17 cellular contexts compared by ENCODE assay signal in genomic region chr3:197883541-197883940, GRCh38.
DNase-seq lines count a peak whose midpoint lies in the region; ATAC-seq and TF ChIP-seq lines count a peak whose summit lies in the region.
"Had no signal": no experiment of that assay in that cellular context is flagged by ENCODE, and none has a peak within 500 bp of the region (broad histone marks: within the 10 kb centered on the region; RNA-seq: fewer than 3 reads in every experiment).

No MANE protein-coding gene starts in this region.

- H3K4me3 ChIP-seq in A673 (ENCODE audit: low read depth, low read length, poor library complexity, severe bottlenecking), result no peak overlapping the region
- no peak overlapping the region for H3K4me3 ChIP-seq in GM23338
- peak overlapping the region in 2 of 59 donors; percentile 3 to 35 for H3K4me3 ChIP-seq in dorsolateral prefrontal cortex
- no peak overlapping the region for H3K4me3 ChIP-seq in naive thymus-derived CD4-positive, alpha-beta T cell (ENCODE audit: low read length)
- H3K4me3 ChIP-seq in testis, result no peak overlapping the region
- H3K4me3 ChIP-seq: PC-9 had no signal

- 70 to 71% methylated on average over 5 of the region's 5 CpGs for WGBS in testis, 2 donors

- CTCF ChIA-PET in A673 (lab: Charles Lee), result no interaction called here
- CTCF ChIA-PET in naive thymus-derived CD4-positive, alpha-beta T cell (lab: Charles Lee), result no interaction called here
- CTCF ChIA-PET in MCF 10A (lab: Yijun Ruan, JAX), result no interaction called here

- POLR2A ChIA-PET in A673 (lab: Charles Lee; ENCODE audit: low non-redundant PET), result no interaction called here
- POLR2A ChIA-PET in naive thymus-derived CD4-positive, alpha-beta T cell (lab: Charles Lee), result no interaction called here
- POLR2A ChIA-PET in MCF 10A (lab: Yijun Ruan, JAX), result interaction anchor here (0.7 kb wide), 1 partner anchor 27 kb away, joined by 3 read pairs; no protein-coding TSS in a partner anchor

- H3K9me3 ChIP-seq in A673 (ENCODE audit: low read depth, low read length, poor library complexity, severe bottlenecking), result no peaks in the 10 kb centered on the region
- H3K9me3 ChIP-seq in naive thymus-derived CD4-positive, alpha-beta T cell (ENCODE audit: control insufficient read depth in 2 of 3, low read length in 3 of 3), result no peaks in the 10 kb centered on the region
- no peaks in the 10 kb centered on the region for H3K9me3 ChIP-seq in testis

- H3K36me3 Mint-ChIP-seq in GM23338 (ENCODE audit: low read depth) (peaks cover 39% of the 10 kb centered on the region), naive B cell (peaks cover 20 to 21% of the 10 kb centered on the region in 2 donors), MCF 10A (ENCODE audit: insufficient read depth, unreplicated experiment) (peaks cover 39% of the 10 kb centered on the region)
- H3K36me3 Mint-ChIP-seq in naive thymus-derived CD4-positive, alpha-beta T cell, result peaks cover 17 to 48% (median 19%) of the 10 kb centered on the region in 5 donors

- no peaks in the 10 kb centered on the region for H3K79me2 ChIP-seq in GM23338 (replicated peaks; ENCODE audit: insufficient read depth)

- DNase-seq in A673 (ENCODE audit: low spot score) (no peak), GM23338 (ENCODE audit: low spot score) (no peak), dorsolateral prefrontal cortex (no peak), naive B cell (no peak), testis (no peak), MCF 10A (ENCODE audit: unreplicated experiment) (no peak), NCI-H226 (no peak)
- DNase-seq in naive thymus-derived CD4-positive, alpha-beta T cell, result no peak
- DNase-seq: ACHN; CD8-positive, alpha-beta memory T cell; GOT3; HFFc6; NCI-H1048; NCI-H1694; NCI-H774; PC-9 had no signal

- ATAC-seq in GM23338 (no peak), naive B cell (ENCODE audit: low read depth in 2 of 2) (no peak)
- no peak for ATAC-seq in naive thymus-derived CD4-positive, alpha-beta T cell

- H3K27ac Mint-ChIP-seq in GM23338 (peak overlapping the region; percentile 65; the same call in 1 of the 2 replicates), naive B cell (peak overlapping the region in 4 of 6 donors; percentile 5 to 44 (median 22)), MCF 10A (ENCODE audit: low read depth, unreplicated experiment) (no peak overlapping the region)
- peak overlapping the region in 4 of 9 donors; percentile 3 to 26 (median 20) for H3K27ac Mint-ChIP-seq in naive thymus-derived CD4-positive, alpha-beta T cell
- H3K27ac Mint-ChIP-seq: HFFc6 had no signal

- BruUV-seq in A673 (replicated peaks; lab: Mats Ljungman, UMichigan) (no TSS peak), MCF 10A (replicated peaks; lab: Mats Ljungman, UMichigan) (no TSS peak)

- H3K4me1 Mint-ChIP-seq in GM23338, result peaks cover 48% of the 10 kb centered on the region
- H3K4me1 Mint-ChIP-seq in naive B cell, result peaks cover 5 to 12% (median 7%) of the 10 kb centered on the region in 3 donors
- peaks cover 0 to 21% (median 7%) of the 10 kb centered on the region in 7 donors for H3K4me1 Mint-ChIP-seq in naive thymus-derived CD4-positive, alpha-beta T cell
- H3K4me1 Mint-ChIP-seq in MCF 10A (ENCODE audit: insufficient read depth, unreplicated experiment), result no peaks in the 10 kb centered on the region

- H3K4me3 Mint-ChIP-seq in GM23338 (no peak overlapping the region; the same call in 2 of the 3 replicates), naive B cell (no peak overlapping the region), MCF 10A (ENCODE audit: unreplicated experiment) (no peak overlapping the region)
- no peak overlapping the region for H3K4me3 Mint-ChIP-seq in naive thymus-derived CD4-positive, alpha-beta T cell
- H3K4me3 Mint-ChIP-seq: B cell; CD8-positive, alpha-beta memory T cell; HFFc6 had no signal

- peaks cover 41% of the 10 kb centered on the region for H3K4me1 ChIP-seq in A673 (ENCODE audit: insufficient read depth, low read length, poor library complexity, severe bottlenecking)
- H3K4me1 ChIP-seq in GM23338 (ENCODE audit: insufficient read depth), result peaks cover 40% of the 10 kb centered on the region
- H3K4me1 ChIP-seq in naive thymus-derived CD4-positive, alpha-beta T cell (ENCODE audit: control insufficient read depth in 2 of 2, insufficient read depth in 2 of 2, low read length in 2 of 2), result no peaks in the 10 kb centered on the region
- no peaks in the 10 kb centered on the region for H3K4me1 ChIP-seq in testis

- TF ChIP-seq CTCF in A673 (conservative IDR thresholded peaks at IDR 0.05; ENCODE audit: low read depth, low read length), result no peak
- TF ChIP-seq CTCF in GM23338 (conservative IDR thresholded peaks at IDR 0.05; ENCODE audit: low read depth in 2 of 2), result no peak
- no peak for TF ChIP-seq CTCF in dorsolateral prefrontal cortex (IDR thresholded peaks at IDR 0.05 in 54 of 56, conservative IDR thresholded peaks at IDR 0.05 in 2 of 56; ENCODE audit: low read depth in 1 of 56, partially characterized antibody in 56 of 56)
- TF ChIP-seq CTCF in testis (IDR thresholded peaks at IDR 0.05), result no peak
- no peak for TF ChIP-seq CTCF in MCF 10A (IDR thresholded peaks at IDR 0.05; ENCODE audit: unreplicated experiment)

- H3K9me3 Mint-ChIP-seq in GM23338, result peaks cover 2% of the 10 kb centered on the region; the same call in 2 of the 3 replicates
- no peaks in the 10 kb centered on the region for H3K9me3 Mint-ChIP-seq in naive B cell
- H3K9me3 Mint-ChIP-seq in naive thymus-derived CD4-positive, alpha-beta T cell, result no peaks in the 10 kb centered on the region
- H3K9me3 Mint-ChIP-seq in MCF 10A (ENCODE audit: unreplicated experiment), result no peaks in the 10 kb centered on the region
- H3K9me3 Mint-ChIP-seq: CD8-positive, alpha-beta memory T cell; HFFc6 had no signal

- H3K27ac ChIP-seq in A673 (ENCODE audit: low read depth, low read length, poor library complexity, severe bottlenecking) (peak overlapping the region; percentile 93), GM23338 (ENCODE audit: low read depth) (peak overlapping the region; percentile 86), dorsolateral prefrontal cortex (peak overlapping the region in 40 of 59 donors; percentile 2 to 77 (median 36)), testis (no peak overlapping the region)
- H3K27ac ChIP-seq in naive thymus-derived CD4-positive, alpha-beta T cell (ENCODE audit: low read depth, low read length), result no peak overlapping the region

- H2AFZ ChIP-seq in GM23338, result no peak overlapping the region
- H2AFZ ChIP-seq: PC-9 had no signal

- H3F3A ChIP-seq in GM23338 (replicated peaks; ENCODE audit: low read depth), result peaks cover 2% of the 10 kb centered on the region; the same call in 1 of the 2 replicates

- H4K20me1 ChIP-seq in GM23338 (replicated peaks; ENCODE audit: insufficient read depth), result no peaks in the 10 kb centered on the region

- H3K36me3 ChIP-seq in A673 (ENCODE audit: insufficient read depth, low read length, poor library complexity, severe bottlenecking) (peaks cover 12% of the 10 kb centered on the region), GM23338 (ENCODE audit: insufficient read depth) (no peaks in the 10 kb centered on the region), testis (ENCODE audit: low read depth, missing control alignments) (no peaks in the 10 kb centered on the region)
- H3K36me3 ChIP-seq in naive thymus-derived CD4-positive, alpha-beta T cell (ENCODE audit: control insufficient read depth in 2 of 3, insufficient read depth in 3 of 3, low read length in 3 of 3), result peaks cover 0 to 24% (median 7%) of the 10 kb centered on the region in 3 experiments

- no peaks in the 10 kb centered on the region for H3K27me3 ChIP-seq in A673 (replicated peaks; ENCODE audit: insufficient read depth, low read depth, low read length, poor library complexity)
- no peaks in the 10 kb centered on the region for H3K27me3 ChIP-seq in GM23338 (ENCODE audit: insufficient read depth)
- no peaks in the 10 kb centered on the region for H3K27me3 ChIP-seq in dorsolateral prefrontal cortex
- H3K27me3 ChIP-seq in naive thymus-derived CD4-positive, alpha-beta T cell (ENCODE audit: control insufficient read depth in 2 of 2, insufficient read depth in 2 of 2, low read length in 2 of 2), result no peaks in the 10 kb centered on the region
- H3K27me3 ChIP-seq in testis, result no peaks in the 10 kb centered on the region

- H3K9me2 ChIP-seq in GM23338 (ENCODE audit: insufficient read depth), result no peaks in the 10 kb centered on the region

- H3K27me3 Mint-ChIP-seq in GM23338 (ENCODE audit: insufficient read depth, low read depth, poor library complexity) (peaks cover 6% of the 10 kb centered on the region), naive B cell (no peaks in the 10 kb centered on the region), MCF 10A (ENCODE audit: insufficient read depth, unreplicated experiment) (no peaks in the 10 kb centered on the region)
- no peaks in the 10 kb centered on the region for H3K27me3 Mint-ChIP-seq in naive thymus-derived CD4-positive, alpha-beta T cell
- H3K27me3 Mint-ChIP-seq: B cell; CD8-positive, alpha-beta memory T cell had no signal

- TF ChIP-seq POLR2A in testis (IDR thresholded peaks at IDR 0.05), result no peak

- H3K4me2 ChIP-seq in GM23338, result no peak overlapping the region
- H3K4me2 ChIP-seq: PC-9 had no signal

- intact Hi-C loops in A673 (cut with micrococcal nuclease; ENCODE audit: unreplicated experiment) (no loop called here), dorsolateral prefrontal cortex (cut with DNase I) (no loop called here), testis (cut with DNase I; ENCODE audit: low total_unique reads) (no loop called here), MCF 10A (cut with micrococcal nuclease) (no loop called here)
- intact Hi-C loops in naive thymus-derived CD4-positive, alpha-beta T cell (cut with micrococcal nuclease), result no loop called here

TF ChIP-seq in GM23338, 12 proteins besides CTCF, POLR2A, EP300 and RAD21 (continues in another document):
- TF ChIP-seq ZNF114 (CRISPR knock-in tag; IDR thresholded peaks at IDR 0.05), result no peak
- no peak for TF ChIP-seq ETS1 (IDR thresholded peaks at IDR 0.05)
- no peak for TF ChIP-seq NANOG (IDR thresholded peaks at IDR 0.05; ENCODE audit: borderline replicate concordance)
- TF ChIP-seq POLR2AphosphoS5 (IDR thresholded peaks at IDR 0.05; ENCODE audit: low read depth), result no peak
- TF ChIP-seq EZH2phosphoT487 (IDR thresholded peaks at IDR 0.05; ENCODE audit: unreplicated experiment), result no peak
- no peak for TF ChIP-seq CREB1 (CRISPR knock-in tag; IDR thresholded peaks at IDR 0.05; ENCODE audit: low read depth)
- no peak for TF ChIP-seq STAT1 (IDR thresholded peaks at IDR 0.05; ENCODE audit: unreplicated experiment)
- no peak for TF ChIP-seq EZH2 (IDR thresholded peaks at IDR 0.05; ENCODE audit: low read depth, unreplicated experiment)
- TF ChIP-seq JUNB (IDR thresholded peaks at IDR 0.05; ENCODE audit: unreplicated experiment), result no peak

Comparison
In these comparisons a context has a peak if more than half of its experiments do, and no peak if none do; other contexts are left out.
1. H3K27ac ChIP-seq: peak in A673 (single experiment), GM23338 (single experiment) and dorsolateral prefrontal cortex (40 of 59); none in naive thymus-derived CD4-positive, alpha-beta T cell (single experiment) and testis (0 of 2).